8 cellular contexts compared by ENCODE assay signal in the genomic region with DNA sequence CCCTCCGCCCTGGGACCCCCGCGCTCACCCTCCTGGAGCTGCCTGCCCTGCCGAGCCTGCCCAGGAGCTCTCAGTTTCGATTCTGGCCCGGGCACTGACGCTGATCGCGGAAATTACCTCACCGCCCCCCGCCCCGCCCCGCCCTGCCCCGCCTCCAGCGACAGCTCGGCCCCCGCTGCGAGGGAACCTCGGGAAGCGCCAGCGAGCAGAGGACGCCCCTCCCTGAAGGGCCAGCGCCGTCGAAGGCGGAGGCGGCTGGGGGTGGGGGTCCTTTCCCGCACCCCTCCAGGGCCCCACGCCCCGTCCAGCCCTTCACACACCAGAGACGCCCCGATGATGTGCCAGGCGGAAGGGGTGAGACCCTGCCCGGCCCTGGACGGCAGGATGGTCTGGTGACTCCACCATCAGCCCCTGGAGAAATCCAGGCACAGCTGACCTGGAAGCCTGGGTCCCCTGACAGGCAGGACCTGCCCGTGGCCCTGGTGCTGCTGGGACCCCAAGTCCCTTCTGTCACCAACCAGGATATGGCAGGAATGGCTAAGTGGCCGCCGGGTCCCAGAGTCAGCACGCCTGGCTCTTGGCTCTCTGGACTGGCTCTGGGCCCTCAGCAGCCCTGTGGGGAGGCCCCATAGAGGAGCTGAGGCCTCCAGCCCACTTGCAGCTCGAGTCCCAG. TPM values are rescaled to one million over a fixed set of nuclear protein-coding genes. Genes with fewer than 3 reads are reported as not detected.
DNase-seq lines count a peak whose midpoint lies in the region; ATAC-seq lines count a peak whose summit lies in the region.

TSS of gene HELZ2 (minus strand) at position 84 of the 673 bp plus-strand sequence. CDS start 1,854 bp downstream, outside the sequence.

- H3K27me3 ChIP-seq in Karpas-422 (ENCODE audit: low read length), result no peaks in the 10 kb centered on the region

- intact Hi-C loops in left ventricle myocardium superior (cut with micrococcal nuclease), result no loop called here

- peak within 1 kb of the TSS; percentile 90 for H3K4me3 ChIP-seq in Karpas-422 (ENCODE audit: low read length)

- H2AFZ ChIP-seq in Karpas-422 (ENCODE audit: low read length), result peak within 1 kb of the TSS; percentile 78; the same call in 1 of the 2 replicates

- no peaks in the 10 kb centered on the region for H3K9me2 ChIP-seq in Karpas-422 (replicated peaks; ENCODE audit: insufficient read depth, low read length)

- peaks cover 12% of the 10 kb centered on the region for H3K4me1 ChIP-seq in Karpas-422 (ENCODE audit: low read length)

- no peaks in the 10 kb centered on the region for H3K36me3 ChIP-seq in Karpas-422 (ENCODE audit: insufficient read depth, low read length)

- peak; percentile 81 for ATAC-seq in left ventricle myocardium superior
- ATAC-seq in HG03520 (IDR thresholded peaks at IDR 0.05; ENCODE audit: unreplicated experiment), result no peak

- peak within 1 kb of the TSS; percentile 80 for H3K9ac ChIP-seq in Karpas-422 (ENCODE audit: low read length)

- H3K9me3 ChIP-seq in Karpas-422 (ENCODE audit: low read length), result no peaks in the 10 kb centered on the region

- peak within 1 kb of the TSS; percentile 97 for H3K4me2 ChIP-seq in Karpas-422 (ENCODE audit: low read depth, low read length, poor library complexity, severe bottlenecking)

- H4K20me1 ChIP-seq in Karpas-422 (ENCODE audit: insufficient read depth, low read depth, low read length), result 0 out of 2 replicates have a peak, but pooled peaks cover 10% of the 10 kb centered on the region

- 8 to 11% (median 8%) methylated on average over 24 to 40 of the region's 40 CpGs for WGBS in adipose tissue, 3 donors

- no peaks in the 10 kb centered on the region for H3K79me2 ChIP-seq in Karpas-422 (ENCODE audit: low read length)

- H3K27ac ChIP-seq in Karpas-422 (ENCODE audit: low read length), result no peak within 1 kb of the TSS
- H3K27ac ChIP-seq in adipose tissue (ENCODE audit: low read depth, low read length), result peak within 1 kb of the TSS; percentile 88

- peak; percentile 55 to 70 (median 68) for DNase-seq in NCI-H1417 (lab: John Stamatoyannopoulos, UW)
- DNase-seq in NCI-H1417 treated with DMSO at 0.1 percent for 48 hours (lab: John Stamatoyannopoulos, UW), result no peak
- peak; percentile 85 for DNase-seq in Karpas-422
- DNase-seq in SW 1271 (lab: John Stamatoyannopoulos, UW), result peak; percentile 54 to 78
- peak; percentile 86 for DNase-seq in left ventricle myocardium superior
- no peak for DNase-seq in pulmonary artery endothelial cell (ENCODE audit: low read depth, low spot score)

RNA-seq across cellular contexts. Expression of gene HELZ2, which starts in this region (rescaled TPM):
- total RNA-seq in Karpas-422 (2014; rRNA removed; shearing (Covaris generic); ENCODE audit: low replicate concordance), result 15.4 and 15.8 TPM in 2 replicates
- polyA plus RNA-seq in adipose tissue, result 10 to 100 TPM; 11.3 to 22.0 (median 13.3) TPM
- 13.2 TPM for total RNA-seq in left ventricle myocardium superior
- 47.2 and 47.4 TPM in 2 replicates for total RNA-seq in pulmonary artery endothelial cell

Comparison
In these comparisons a context has a peak if more than half of its experiments do, and no peak if none do; other contexts are left out.
1. DNase-seq: peak in NCI-H1417 (3 of 3), Karpas-422 (single experiment), SW 1271 (2 of 2) and left ventricle myocardium superior (single experiment); none in NCI-H1417 treated with DMSO at 0.1 percent for 48 hours (single experiment) and pulmonary artery endothelial cell (single experiment).